8 cellular contexts compared by ENCODE assay signal in genomic region chr16:2858245-2859025, GRCh38. TPM values are rescaled to one million over a fixed set of nuclear protein-coding genes. Genes with fewer than 3 reads are reported as not detected.
A peak's percentile ranks its signal among the peaks of the same experiment; 100 is the strongest.
DNase-seq lines count a peak whose midpoint lies in the region; ATAC-seq lines count a peak whose summit lies in the region.
"Had no signal": no experiment of that assay in that cellular context is flagged by ENCODE, and none has a peak within 500 bp of the region (broad histone marks: within the 10 kb centered on the region; RNA-seq: fewer than 3 reads in every experiment).

No MANE protein-coding gene starts in this region.

- peaks cover 10% of the 10 kb centered on the region for H3K27me3 Mint-ChIP-seq in T-helper 17 cell
- H3K27me3 Mint-ChIP-seq in naive thymus-derived CD8-positive, alpha-beta T cell: peaks cover 6 to 27% (median 13%) of the 10 kb centered on the region in 5 donors

- peak overlapping the region; percentile 91 for H3K27ac Mint-ChIP-seq in T-helper 17 cell
- H3K27ac Mint-ChIP-seq in naive thymus-derived CD8-positive, alpha-beta T cell: no peak overlapping the region

- H3K9me3 Mint-ChIP-seq in naive thymus-derived CD8-positive, alpha-beta T cell: peaks cover 2 to 13% (median 9%) of the 10 kb centered on the region in 9 donors

- H3K36me3 Mint-ChIP-seq in T-helper 17 cell (ENCODE audit: low read depth): peaks cover 2% of the 10 kb centered on the region
- H3K36me3 Mint-ChIP-seq in naive thymus-derived CD8-positive, alpha-beta T cell: peaks cover 0 to 8% (median 6%) of the 10 kb centered on the region in 3 donors

- H3K4me3 Mint-ChIP-seq in T-helper 17 cell: peak overlapping the region; percentile 56
- peak overlapping the region in 4 of 10 donors; percentile 10 to 92 (median 62) for H3K4me3 Mint-ChIP-seq in naive thymus-derived CD8-positive, alpha-beta T cell

- peak; percentile 70 for DNase-seq in HPDE6-E6E7 (ENCODE audit: extremely low spot score)
- DNase-seq in T-helper 17 cell: no peak
- DNase-seq in naive thymus-derived CD8-positive, alpha-beta T cell: no peak
- DNase-seq in EL: no peak
- DNase-seq in NOMO-1 (lab: John Stamatoyannopoulos, UW; ENCODE audit: unreplicated experiment in 2 of 2): no peak
- DNase-seq: heart left ventricle had no signal

- POLR2A ChIA-PET in naive thymus-derived CD8-positive, alpha-beta T cell (lab: Charles Lee): interaction anchor here (1.0 kb wide), 1 partner anchor 24 kb away, joined by 5 read pairs; the partner anchor contains the start of gene FLYWCH2

- H3K9me3 ChIP-seq in T-helper 17 cell (ENCODE audit: control insufficient read depth, low read length, poor library complexity, severe bottlenecking): no peaks in the 10 kb centered on the region

- peaks cover 4% of the 10 kb centered on the region for H3K4me1 Mint-ChIP-seq in T-helper 17 cell
- peaks cover 3 to 18% (median 8%) of the 10 kb centered on the region in 4 donors for H3K4me1 Mint-ChIP-seq in naive thymus-derived CD8-positive, alpha-beta T cell

- ATAC-seq in T-helper 17 cell (peak; percentile 24), HG02884 (IDR thresholded peaks at IDR 0.05; ENCODE audit: unreplicated experiment) (no peak)
- ATAC-seq in naive thymus-derived CD8-positive, alpha-beta T cell: peak; percentile 14 to 34

RNA-seq across cellular contexts. Expression of gene PRSS22, which starts 0.5 kb away (rescaled TPM):
- under 1 TPM; 0.37 to 0.92 TPM for total RNA-seq in T-helper 17 cell
- not detected for total RNA-seq in naive thymus-derived CD8-positive, alpha-beta T cell
- not detected for polyA plus RNA-seq in naive thymus-derived CD8-positive, alpha-beta T cell
- total RNA-seq: heart left ventricle, LHCN-M2 had no signal
- polyA plus RNA-seq: heart left ventricle had no signal

RNA-seq across cellular contexts. Expression of gene FLYWCH2, which starts 24.6 kb away (rescaled TPM):
- 10 to 100 TPM; 11.6 to 15.1 TPM for total RNA-seq in T-helper 17 cell
- total RNA-seq in naive thymus-derived CD8-positive, alpha-beta T cell: 10 to 100 TPM; 22.2 to 26.0 TPM
- polyA plus RNA-seq in naive thymus-derived CD8-positive, alpha-beta T cell: 10 to 100 TPM; 18.0 to 28.8 (median 26.5) TPM

RNA-seq across cellular contexts. Expression of gene ZG16B, which starts 28.3 kb away (rescaled TPM):
- not detected for total RNA-seq in T-helper 17 cell
- not detected for total RNA-seq in naive thymus-derived CD8-positive, alpha-beta T cell
- not detected for polyA plus RNA-seq in naive thymus-derived CD8-positive, alpha-beta T cell
- total RNA-seq: LHCN-M2 had no signal
- polyA plus RNA-seq: heart left ventricle had no signal

RNA-seq across cellular contexts. Expression of gene PRSS21, which starts 41.4 kb away (rescaled TPM):
- total RNA-seq in T-helper 17 cell: 1 to 10 TPM in 1 of 2 donors, not detected in 1; 1.6 TPM
- 1 to 10 TPM; 2.0 to 2.9 TPM for total RNA-seq in naive thymus-derived CD8-positive, alpha-beta T cell
- polyA plus RNA-seq in naive thymus-derived CD8-positive, alpha-beta T cell: 10 to 100 TPM in 1 of 3 donors, 1 to 10 TPM in 2; 1.5 to 14.7 (median 3.2) TPM
- total RNA-seq: heart left ventricle, LHCN-M2 had no signal
- polyA plus RNA-seq: heart left ventricle had no signal

RNA-seq across cellular contexts. Expression of gene FLYWCH1, which starts 53.3 kb away (rescaled TPM):
- 10 to 100 TPM; 41.4 to 97.1 TPM for total RNA-seq in T-helper 17 cell
- 100 to 1,000 TPM; 109 to 113 TPM for total RNA-seq in naive thymus-derived CD8-positive, alpha-beta T cell
- 10 to 100 TPM in 2 of 3 donors, 1 to 10 TPM in 1; 5.9 to 18.4 (median 13.5) TPM for polyA plus RNA-seq in naive thymus-derived CD8-positive, alpha-beta T cell
